ENCODE assay signal across 10 cellular contexts in the genomic region with DNA sequence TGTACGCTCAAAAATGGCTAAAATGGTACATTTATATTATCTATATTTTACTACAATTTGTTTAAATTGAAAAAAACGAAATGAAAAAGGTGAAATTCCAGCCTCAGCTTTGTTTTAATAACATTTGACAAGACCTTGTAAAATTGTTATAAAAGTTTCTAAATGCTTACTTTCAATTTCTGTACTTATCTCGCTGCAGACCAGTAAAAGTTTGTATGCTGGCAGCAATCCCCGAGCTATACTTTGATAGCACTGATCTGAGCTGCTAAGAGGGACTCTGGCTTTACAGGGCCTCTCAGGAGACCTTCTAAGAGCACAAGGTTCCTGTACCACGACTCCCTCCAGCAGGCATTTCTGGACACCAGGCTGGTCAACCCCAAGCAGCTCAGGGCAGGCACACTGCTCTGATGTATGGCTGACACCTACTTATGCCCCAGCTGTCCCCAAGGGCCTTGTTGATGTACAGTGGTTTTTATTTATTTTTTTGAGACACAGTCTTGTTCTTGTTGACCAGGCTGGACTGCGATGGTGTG. TPM values are rescaled to one million over a fixed set of nuclear protein-coding genes. Genes with fewer than 3 reads are reported as not detected.
DNase-seq lines count a peak whose midpoint lies in the region; ATAC-seq and TF ChIP-seq lines count a peak whose summit lies in the region.
"Had no signal": no experiment of that assay in that cellular context is flagged by ENCODE, and none has a peak within 500 bp of the region (broad histone marks: within the 10 kb centered on the region; RNA-seq: fewer than 3 reads in every experiment).

No MANE protein-coding gene starts in this region.

- no peak overlapping the region for H3K4me3 ChIP-seq in HUES64 (ENCODE audit: low read length)
- H3K4me3 ChIP-seq in brain microvascular endothelial cell (ENCODE audit: low read depth, low read length): no peak overlapping the region
- no peak overlapping the region for H3K4me3 ChIP-seq in mesodermal cell (ENCODE audit: extremely low read depth, insufficient read depth, low read length, poor library complexity, severe bottlenecking)
- H3K4me3 ChIP-seq in transverse colon: no peak overlapping the region
- H3K4me3 ChIP-seq: HAP-1 had no signal

- H3K9me3 ChIP-seq in HUES64 (ENCODE audit: insufficient read depth, low read depth, low read length) (no peaks in the 10 kb centered on the region), mesodermal cell (ENCODE audit: control insufficient read depth, low read length) (no peaks in the 10 kb centered on the region), transverse colon (no peaks in the 10 kb centered on the region)
- H3K9me3 ChIP-seq: HAP-1 had no signal

- WGBS in HUES64: 91% methylated on average over 4 of the region's 6 CpGs
- 86 to 90% methylated on average over 3 of the region's 6 CpGs for WGBS in mesodermal cell (ENCODE audit: insufficient coverage in 2 of 2), 2 experiments
- 58 to 61% methylated on average over 3 to 6 of the region's 6 CpGs for WGBS in transverse colon (ENCODE audit: low coverage in 1 of 2), 2 donors

- no peaks in the 10 kb centered on the region for H3K27me3 ChIP-seq in HUES64 (ENCODE audit: insufficient read depth, low read length)
- no peaks in the 10 kb centered on the region for H3K27me3 ChIP-seq in brain microvascular endothelial cell (replicated peaks)
- H3K27me3 ChIP-seq in transverse colon: no peaks in the 10 kb centered on the region

- TF ChIP-seq EP300 in transverse colon (IDR thresholded peaks at IDR 0.05; ENCODE audit: low read depth): no peak

- peaks cover 9% of the 10 kb centered on the region for H3K36me3 ChIP-seq in HUES64 (ENCODE audit: insufficient read depth, low read length)
- H3K36me3 ChIP-seq in brain microvascular endothelial cell (replicated peaks): no peaks in the 10 kb centered on the region
- H3K36me3 ChIP-seq in mesodermal cell (ENCODE audit: control insufficient read depth, insufficient read depth, low read length): peaks cover 38% of the 10 kb centered on the region
- H3K36me3 ChIP-seq in transverse colon: no peaks in the 10 kb centered on the region

- H3K27ac ChIP-seq in HUES64 (ENCODE audit: low read depth, low read length) (no peak overlapping the region), brain microvascular endothelial cell (peak overlapping the region; percentile 79), mesodermal cell (ENCODE audit: low read depth, low read length, severe bottlenecking) (peak overlapping the region; percentile 49), transverse colon (peak overlapping the region; percentile 72 to 80 (median 76))

- H3K9ac ChIP-seq in HUES64 (ENCODE audit: low read depth, low read length): peak overlapping the region; percentile 48; the same call in 1 of the 2 replicates

- intact Hi-C loops in transverse colon (cut with DNase I; ENCODE audit: low total_unique reads): no loop called here

- ATAC-seq in activated CD4-positive, CD25-positive, alpha-beta regulatory T cell treated with anti-CD3 and anti-CD28 coated beads, Interleukin-2, amount 50 U/mL, for 24 hours: no peak
- no peak for ATAC-seq in HG02870 (IDR thresholded peaks at IDR 0.05; ENCODE audit: unreplicated experiment)
- ATAC-seq: naive thymus-derived CD4-positive, alpha-beta T cell had no signal

- peak; percentile 5 for DNase-seq in brain microvascular endothelial cell
- DNase-seq in transverse colon: no peak
- no peak for DNase-seq in erythroblast (lab: John Stamatoyannopoulos, UW)
- DNase-seq: naive thymus-derived CD4-positive, alpha-beta T cell; stimulated activated CD4-positive, alpha-beta T cell treated with anti-CD3 and anti-CD28 coated beads, Interleukin-2, amount 100 ng/mL, for 48 hours had no signal

- no peak for TF ChIP-seq CTCF in brain microvascular endothelial cell (IDR thresholded peaks at IDR 0.05; ENCODE audit: low read depth, low read length, missing control alignments)
- no peak for TF ChIP-seq CTCF in transverse colon (IDR thresholded peaks at IDR 0.05)

- in situ Hi-C loops in brain microvascular endothelial cell (cut with HindIII; ENCODE audit: low pct_ligation_motif_present, low sequenced_read_pairs) (loop anchor here (10.0 kb wide), 1 partner anchor 102 kb away; a partner anchor contains a TSS), transverse colon (cut with MboI; ENCODE audit: low pct_ligation_motif_present in 1 of 4, low pct_unique_long_range_greater_than_20kb in 1 of 4, low sequenced_read_pairs in 3 of 4) (loop anchor here in 1 of 4 donors (10.0 kb wide), 1 partner anchor 112 kb away; no protein-coding TSS in a partner anchor)

- H3K4me1 ChIP-seq in HUES64 (ENCODE audit: insufficient read depth, low read length) (peaks cover 32% of the 10 kb centered on the region), mesodermal cell (ENCODE audit: control insufficient read depth, insufficient read depth, low read length, poor library complexity, severe bottlenecking) (peaks cover 20% of the 10 kb centered on the region), transverse colon (peaks cover 5 to 38% (median 16%) of the 10 kb centered on the region in 4 donors)

- no peak for TF ChIP-seq POLR2A in transverse colon (IDR thresholded peaks at IDR 0.05)
- no peak for TF ChIP-seq POLR2A in erythroblast (IDR thresholded peaks at IDR 0.05; ENCODE audit: low read length)

RNA-seq across cellular contexts. Expression of a gene that starts 13.1 kb away (rescaled TPM):
- 581 TPM for polyA plus RNA-seq in HUES64 (2013, experiment 1 of 2)
- 808 TPM for polyA plus RNA-seq in HUES64 (2013, experiment 2 of 2)
- 857 TPM for polyA plus RNA-seq in mesodermal cell (2013, experiment 1 of 2)
- polyA plus RNA-seq in mesodermal cell (2013, experiment 2 of 2): 919 TPM
- total RNA-seq in transverse colon: 10 to 100 TPM in 3 of 4 donors, 1 to 10 TPM in 1; 6.4 to 24.3 (median 16.5) TPM

RNA-seq across cellular contexts. Expression of a gene that starts 17.6 kb away (rescaled TPM):
- 2.7 TPM for polyA plus RNA-seq in HUES64 (2013, experiment 1 of 2)
- polyA plus RNA-seq in HUES64 (2013, experiment 2 of 2): 4.4 TPM
- 8.0 TPM for polyA plus RNA-seq in mesodermal cell (2013, experiment 1 of 2)
- polyA plus RNA-seq in mesodermal cell (2013, experiment 2 of 2): 8.1 TPM
- 1 to 10 TPM in 3 of 4 donors, not detected in 1; 2.0 to 2.4 (median 2.4) TPM for total RNA-seq in transverse colon

RNA-seq across cellular contexts. Expression of a gene that starts 33.9 kb away (rescaled TPM):
- polyA plus RNA-seq in HUES64 (2013, experiment 1 of 2): 14.7 TPM
- polyA plus RNA-seq in HUES64 (2013, experiment 2 of 2): 17.8 TPM
- polyA plus RNA-seq in mesodermal cell (2013, experiment 1 of 2): 5.8 TPM
- polyA plus RNA-seq in mesodermal cell (2013, experiment 2 of 2): 4.0 TPM
- under 1 TPM in 1 of 4 donors, not detected in 3; 0.41 TPM for total RNA-seq in transverse colon
- polyA plus RNA-seq: naive thymus-derived CD4-positive, alpha-beta T cell had no signal
